Comparison of ENCODE assay signal across 13 cellular contexts in the genomic region with DNA sequence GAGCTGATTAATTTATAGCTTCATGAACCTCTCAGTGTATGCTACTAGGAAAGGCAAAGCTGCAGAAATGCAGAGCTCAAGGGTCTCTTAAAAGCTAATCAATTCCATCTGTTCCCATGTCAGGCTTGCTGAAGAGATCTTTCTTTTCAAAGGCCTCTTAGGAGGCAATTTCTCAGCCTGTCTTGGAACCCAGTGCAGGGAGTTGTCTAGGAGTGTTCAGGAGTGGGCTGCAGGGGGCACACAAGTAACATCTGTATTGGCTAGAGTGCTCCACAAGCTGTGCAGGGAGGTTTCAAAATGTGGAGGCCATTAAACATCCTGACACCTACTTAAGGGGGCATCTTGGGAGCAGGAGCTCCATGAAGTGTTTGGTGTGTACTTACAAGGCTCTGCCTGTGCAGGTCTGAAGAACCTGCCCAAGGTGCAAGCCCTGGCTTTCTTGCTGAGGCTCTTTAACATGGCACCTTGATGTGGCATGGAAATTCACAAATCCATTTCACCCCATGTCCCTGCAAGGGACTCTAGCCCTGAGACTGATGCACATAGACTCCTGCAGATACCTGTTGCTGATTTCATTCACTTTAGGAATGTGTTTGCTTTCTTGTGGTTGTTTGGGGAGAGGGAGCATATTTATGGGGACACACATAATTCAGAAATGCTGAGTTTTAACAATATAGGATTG.
DNase-seq lines count a peak whose midpoint lies in the region; ATAC-seq and TF ChIP-seq lines count a peak whose summit lies in the region.
"Had no signal": no experiment of that assay in that cellular context is flagged by ENCODE, and none has a peak within 500 bp of the region (broad histone marks: within the 10 kb centered on the region; RNA-seq: fewer than 3 reads in every experiment).

No MANE protein-coding gene starts in this region.

- no peak overlapping the region for H3K27ac Mint-ChIP-seq in stimulated activated naive CD8-positive, alpha-beta T cell treated with anti-CD3 and anti-CD28 coated beads, Interleukin-15, amount 100 ng/mL, for 72 hours

- no peaks in the 10 kb centered on the region for H3K9me3 Mint-ChIP-seq in stimulated activated naive CD8-positive, alpha-beta T cell treated with anti-CD3 and anti-CD28 coated beads, Interleukin-15, amount 100 ng/mL, for 72 hours

- no peaks in the 10 kb centered on the region for H3K4me1 Mint-ChIP-seq in stimulated activated naive CD8-positive, alpha-beta T cell treated with anti-CD3 and anti-CD28 coated beads, Interleukin-15, amount 100 ng/mL, for 72 hours

- H3K4me1 ChIP-seq in RWPE2 (ENCODE audit: insufficient read depth, poor library complexity, severe bottlenecking) = no peaks in the 10 kb centered on the region
- H3K4me1 ChIP-seq: upper lobe of right lung had no signal

- peak; percentile 49 for ATAC-seq in stimulated activated naive CD8-positive, alpha-beta T cell treated with anti-CD3 and anti-CD28 coated beads, Interleukin-15, amount 100 ng/mL, for 72 hours
- ATAC-seq in stimulated activated naive CD8-positive, alpha-beta T cell treated with anti-CD3 and anti-CD28 coated beads, Interleukin-15, Interleukin-2, amounts not matched to agents 100 U/mL and 50 U/mL, for 24 hours = no peak
- no peak for ATAC-seq in RWPE2 (ENCODE audit: low read depth)
- ATAC-seq in GM21423 (IDR thresholded peaks at IDR 0.05; ENCODE audit: unreplicated experiment) = no peak
- ATAC-seq: upper lobe of right lung had no signal

- no peaks in the 10 kb centered on the region for H3K36me3 ChIP-seq in RWPE2 (ENCODE audit: low read depth)
- H3K36me3 ChIP-seq: upper lobe of right lung had no signal

- H3K27ac ChIP-seq in RWPE2 (ENCODE audit: poor library complexity, severe bottlenecking) = no peak overlapping the region
- H3K27ac ChIP-seq: upper lobe of right lung had no signal

- no peak for DNase-seq in stimulated activated naive CD8-positive, alpha-beta T cell treated with anti-CD3 and anti-CD28 coated beads, Interleukin-15, amount 100 ng/mL, for 72 hours
- DNase-seq in stimulated activated naive CD8-positive, alpha-beta T cell treated with anti-CD3 and anti-CD28 coated beads, Interleukin-15, Interleukin-2, amounts not matched to agents 100 U/mL and 50 U/mL, for 24 hours = no peak
- no peak for DNase-seq in RWPE2 (ENCODE audit: low spot score)
- DNase-seq in fibroblast of villous mesenchyme (ENCODE audit: low read depth) = peak; percentile 41
- DNase-seq in NCI-H146 treated with DMSO at 0.1 percent for 48 hours (lab: John Stamatoyannopoulos, UW; ENCODE audit: unreplicated experiment) = no peak
- no peak for DNase-seq in NCI-H1048 (lab: John Stamatoyannopoulos, UW)
- DNase-seq in hepatic stellate cell (ENCODE audit: low spot score) = no peak
- DNase-seq: activated gamma-delta T cell treated with Interleukin-2 at 50 U/mL for 16 hours; central memory CD4-positive, alpha-beta T cell; stimulated activated CD8-positive, alpha-beta memory T cell treated with anti-CD3 and anti-CD28 coated beads, Interleukin-4, amount 100 ng/mL, for 48 hours; T1000; upper lobe of right lung had no signal

- TF ChIP-seq CTCF in RWPE2 (IDR thresholded peaks at IDR 0.05; ENCODE audit: poor library complexity, severe bottlenecking) (peak; percentile 11), fibroblast of villous mesenchyme (IDR thresholded peaks at IDR 0.05; ENCODE audit: insufficient read depth, low read depth, low read length) (peak; percentile 46)

- no peak overlapping the region for H3K4me3 Mint-ChIP-seq in stimulated activated naive CD8-positive, alpha-beta T cell treated with anti-CD3 and anti-CD28 coated beads, Interleukin-15, amount 100 ng/mL, for 72 hours

- H3K9me3 ChIP-seq in RWPE2 (ENCODE audit: severe bottlenecking) = no peaks in the 10 kb centered on the region
- H3K9me3 ChIP-seq: upper lobe of right lung had no signal

- H3K27me3 ChIP-seq in RWPE2 (ENCODE audit: insufficient read depth, poor library complexity, severe bottlenecking) = no peaks in the 10 kb centered on the region
- H3K27me3 ChIP-seq: upper lobe of right lung had no signal

- H3K4me3 ChIP-seq in RWPE2 (ENCODE audit: severe bottlenecking) = no peak overlapping the region
- H3K4me3 ChIP-seq in fibroblast of villous mesenchyme (ENCODE audit: low read depth, low read length) = no peak overlapping the region
- H3K4me3 ChIP-seq: upper lobe of right lung had no signal

- H3K27me3 Mint-ChIP-seq in stimulated activated naive CD8-positive, alpha-beta T cell treated with anti-CD3 and anti-CD28 coated beads, Interleukin-15, amount 100 ng/mL, for 72 hours = no peaks in the 10 kb centered on the region
